ENCODE assay signal across 17 cellular contexts in the genomic region with DNA sequence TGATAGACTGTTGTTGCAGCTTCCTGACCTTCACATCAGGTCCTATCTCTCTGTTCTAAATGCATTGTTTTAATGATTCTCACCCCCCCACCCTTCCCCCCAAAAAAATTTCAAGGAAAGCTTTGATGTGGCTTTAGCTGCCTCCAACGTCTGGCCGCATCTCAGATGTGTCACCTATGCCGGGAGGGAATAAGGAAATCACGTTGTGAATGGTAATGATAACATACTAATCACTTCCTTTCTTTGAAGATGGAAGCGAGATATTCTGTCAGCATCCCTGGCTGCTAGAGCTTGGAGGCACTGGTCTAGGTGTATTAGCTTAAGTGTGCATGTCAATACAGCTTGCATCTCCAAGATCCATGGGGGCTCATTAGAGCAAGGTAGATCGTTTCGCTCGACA.
DNase-seq lines count a peak whose midpoint lies in the region; ATAC-seq and FAIRE-seq lines count a peak whose summit lies in the region.
"Had no signal": no experiment of that assay in that cellular context is flagged by ENCODE, and none has a peak within 500 bp of the region (broad histone marks: within the 10 kb centered on the region; RNA-seq: fewer than 3 reads in every experiment).

No MANE protein-coding gene starts in this region.

- CTCF ChIA-PET in activated naive CD4-positive, alpha-beta T cell treated with anti-CD3 and anti-CD28 coated beads, Interleukin-2, amount 10 ng/mL, durations not matched to agents 7 days and 5 days (lab: Charles Lee): no interaction called here
- CTCF ChIA-PET in activated CD4-positive, alpha-beta T cell treated with anti-CD3 and anti-CD28 coated beads for 36 hours (lab: Charles Lee): interaction anchor here (1.2 kb wide), 1 partner anchor 12 kb away, joined by 3 read pairs; no protein-coding TSS in a partner anchor

- POLR2A ChIA-PET in activated CD4-positive, alpha-beta T cell treated with anti-CD3 and anti-CD28 coated beads for 36 hours (lab: Charles Lee): interaction anchor here (0.6 kb wide), 1 partner anchor 60 kb away, joined by 3 read pairs; no protein-coding TSS in a partner anchor

- ATAC-seq in activated CD4-positive, alpha-beta T cell treated with anti-CD3 and anti-CD28 coated beads for 36 hours: no peak
- ATAC-seq: K562 had no signal

- FAIRE-seq in urothelium cell line (lab: Jason Lieb, UNC): no peak
- FAIRE-seq: GM12891, GM19239, H1, K562 had no signal

- H3K9me3 Mint-ChIP-seq in activated naive CD4-positive, alpha-beta T cell treated with anti-CD3 and anti-CD28 coated beads, Interleukin-2, amount 50 U/mL, for 24 hours: no peaks in the 10 kb centered on the region
- H3K9me3 Mint-ChIP-seq in activated naive CD4-positive, alpha-beta T cell treated with anti-CD3 and anti-CD28 coated beads, Interleukin-2, amount 10 ng/mL, durations not matched to agents 7 days and 5 days: no peaks in the 10 kb centered on the region
- peaks cover 2% of the 10 kb centered on the region for H3K9me3 Mint-ChIP-seq in activated CD4-positive, alpha-beta T cell treated with anti-CD3 and anti-CD28 coated beads for 36 hours (ENCODE audit: low read depth)
- H3K9me3 Mint-ChIP-seq: CD14-positive monocyte; CD4-positive, alpha-beta memory T cell had no signal

- H3K27me3 Mint-ChIP-seq in activated naive CD4-positive, alpha-beta T cell treated with anti-CD3 and anti-CD28 coated beads, Interleukin-2, amount 50 U/mL, for 24 hours: no peaks in the 10 kb centered on the region
- no peaks in the 10 kb centered on the region for H3K27me3 Mint-ChIP-seq in activated naive CD4-positive, alpha-beta T cell treated with anti-CD3 and anti-CD28 coated beads, Interleukin-2, amount 10 ng/mL, durations not matched to agents 7 days and 5 days
- peaks cover 2% of the 10 kb centered on the region for H3K27me3 Mint-ChIP-seq in activated CD4-positive, alpha-beta T cell treated with anti-CD3 and anti-CD28 coated beads for 36 hours
- H3K27me3 Mint-ChIP-seq: CD4-positive, alpha-beta memory T cell had no signal

- DNase-seq in activated naive CD4-positive, alpha-beta T cell treated with anti-CD3 and anti-CD28 coated beads, Interleukin-2, amount 10 ng/mL, durations not matched to agents 7 days and 5 days: no peak
- DNase-seq in LoVo (ENCODE audit: low spot score) (peak; percentile 63), dermis blood vessel endothelial cell (peak; percentile 13), urothelium cell line (ENCODE audit: low spot score) (peak; percentile 16)
- DNase-seq in activated CD4-positive, alpha-beta T cell treated with anti-CD3 and anti-CD28 coated beads for 36 hours: no peak
- no peak for DNase-seq in effector CD8-positive, alpha-beta T cell (lab: John Stamatoyannopoulos, UW)
- DNase-seq in activated CD4-positive, alpha-beta T cell treated with anti-CD3 and anti-CD28 coated beads for 4 hours: no peak
- DNase-seq: 8988T, DMS153, DMS79 had no signal

- peaks cover 27% of the 10 kb centered on the region for H3K36me3 Mint-ChIP-seq in activated naive CD4-positive, alpha-beta T cell treated with anti-CD3 and anti-CD28 coated beads, Interleukin-2, amount 50 U/mL, for 24 hours
- H3K36me3 Mint-ChIP-seq in activated naive CD4-positive, alpha-beta T cell treated with anti-CD3 and anti-CD28 coated beads, Interleukin-2, amount 10 ng/mL, durations not matched to agents 7 days and 5 days: peaks cover 25% of the 10 kb centered on the region
- peaks cover 33% of the 10 kb centered on the region for H3K36me3 Mint-ChIP-seq in activated CD4-positive, alpha-beta T cell treated with anti-CD3 and anti-CD28 coated beads for 36 hours (ENCODE audit: low read depth)

- no peak overlapping the region for H3K4me3 Mint-ChIP-seq in activated naive CD4-positive, alpha-beta T cell treated with anti-CD3 and anti-CD28 coated beads, Interleukin-2, amount 50 U/mL, for 24 hours
- H3K4me3 Mint-ChIP-seq in activated naive CD4-positive, alpha-beta T cell treated with anti-CD3 and anti-CD28 coated beads, Interleukin-2, amount 10 ng/mL, durations not matched to agents 7 days and 5 days: no peak overlapping the region
- H3K4me3 Mint-ChIP-seq in activated CD4-positive, alpha-beta T cell treated with anti-CD3 and anti-CD28 coated beads for 36 hours: no peak overlapping the region
- H3K4me3 Mint-ChIP-seq: CD14-positive monocyte; CD4-positive, alpha-beta memory T cell had no signal

- H3K27ac Mint-ChIP-seq in activated naive CD4-positive, alpha-beta T cell treated with anti-CD3 and anti-CD28 coated beads, Interleukin-2, amount 50 U/mL, for 24 hours: peak overlapping the region; percentile 65
- H3K27ac Mint-ChIP-seq in activated naive CD4-positive, alpha-beta T cell treated with anti-CD3 and anti-CD28 coated beads, Interleukin-2, amount 10 ng/mL, durations not matched to agents 7 days and 5 days: no peak overlapping the region
- no peak overlapping the region for H3K27ac Mint-ChIP-seq in activated CD4-positive, alpha-beta T cell treated with anti-CD3 and anti-CD28 coated beads for 36 hours
- H3K27ac Mint-ChIP-seq: CD14-positive monocyte had no signal

- peaks cover 22% of the 10 kb centered on the region for H3K4me1 Mint-ChIP-seq in activated naive CD4-positive, alpha-beta T cell treated with anti-CD3 and anti-CD28 coated beads, Interleukin-2, amount 50 U/mL, for 24 hours
- H3K4me1 Mint-ChIP-seq in activated naive CD4-positive, alpha-beta T cell treated with anti-CD3 and anti-CD28 coated beads, Interleukin-2, amount 10 ng/mL, durations not matched to agents 7 days and 5 days: peaks cover 21% of the 10 kb centered on the region
- H3K4me1 Mint-ChIP-seq in activated CD4-positive, alpha-beta T cell treated with anti-CD3 and anti-CD28 coated beads for 36 hours: peaks cover 17% of the 10 kb centered on the region

- intact Hi-C loops in activated CD4-positive, alpha-beta T cell treated with anti-CD3 and anti-CD28 coated beads for 36 hours (cut with DNase I, micrococcal nuclease): no loop called here

Comparison
In these comparisons a context has a peak if more than half of its experiments do, and no peak if none do; other contexts are left out.
1. DNase-seq: peak in LoVo (single experiment), dermis blood vessel endothelial cell (single experiment) and urothelium cell line (single experiment); none in activated naive CD4-positive, alpha-beta T cell treated with anti-CD3 and anti-CD28 coated beads, Interleukin-2, amount 10 ng/mL, durations not matched to agents 7 days and 5 days (single experiment), activated CD4-positive, alpha-beta T cell treated with anti-CD3 and anti-CD28 coated beads for 36 hours (single experiment), effector CD8-positive, alpha-beta T cell (single experiment) and activated CD4-positive, alpha-beta T cell treated with anti-CD3 and anti-CD28 coated beads for 4 hours (0 of 2).